Comparison of ENCODE assay signal across 22 cellular contexts in genomic region chr12:49933793-49934192, GRCh38. TPM values are rescaled to one million over a fixed set of nuclear protein-coding genes. Genes with fewer than 3 reads are reported as not detected.
A peak's percentile ranks its signal among the peaks of the same experiment; 100 is the strongest.
DNase-seq lines count a peak whose midpoint lies in the region; ATAC-seq and TF ChIP-seq lines count a peak whose summit lies in the region.
"Had no signal": no experiment of that assay in that cellular context is flagged by ENCODE, and none has a peak within 500 bp of the region (broad histone marks: within the 10 kb centered on the region; RNA-seq: fewer than 3 reads in every experiment).

No MANE protein-coding gene starts in this region.

- no peak overlapping the region for H3K4me2 ChIP-seq in GM23338

- no peaks in the 10 kb centered on the region for H3K27me3 Mint-ChIP-seq in GM23338 (ENCODE audit: insufficient read depth, low read depth, poor library complexity)

- in situ Hi-C loops in brain microvascular endothelial cell (cut with HindIII; ENCODE audit: low pct_ligation_motif_present, low sequenced_read_pairs): no loop called here

- no peaks in the 10 kb centered on the region for H3F3A ChIP-seq in GM23338 (replicated peaks; ENCODE audit: low read depth)

- H3K27ac Mint-ChIP-seq in GM23338: no peak overlapping the region
- H3K27ac Mint-ChIP-seq: CD8-positive, alpha-beta T cell; stimulated activated naive B cell treated with anti-CD40 and anti-IgM and Interleukin-4, amounts not matched to agents 10 μg/mL and 1 μg/mL and 100 μg/mL, for 72 hours had no signal

- peaks cover 4% of the 10 kb centered on the region; the same call in 2 of the 3 replicates for H3K4me1 Mint-ChIP-seq in GM23338
- H3K4me1 Mint-ChIP-seq: central memory CD8-positive, alpha-beta T cell; stimulated activated naive B cell treated with anti-CD40 and anti-IgM and Interleukin-4, amounts not matched to agents 10 μg/mL and 1 μg/mL and 100 μg/mL, for 72 hours had no signal

- H3K4me3 Mint-ChIP-seq in GM23338: no peak overlapping the region
- H3K4me3 Mint-ChIP-seq: CD8-positive, alpha-beta T cell; central memory CD8-positive, alpha-beta T cell; stimulated activated naive B cell treated with anti-CD40 and anti-IgM and Interleukin-4, amounts not matched to agents 10 μg/mL and 1 μg/mL and 100 μg/mL, for 72 hours had no signal

- no peaks in the 10 kb centered on the region for H3K79me2 ChIP-seq in GM23338 (replicated peaks; ENCODE audit: insufficient read depth)

- H3K36me3 Mint-ChIP-seq in GM23338 (ENCODE audit: low read depth): no peaks in the 10 kb centered on the region
- H3K36me3 Mint-ChIP-seq: CD8-positive, alpha-beta T cell; stimulated activated naive B cell treated with anti-CD40 and anti-IgM and Interleukin-4, amounts not matched to agents 10 μg/mL and 1 μg/mL and 100 μg/mL, for 72 hours had no signal

- no peaks in the 10 kb centered on the region for H3K9me3 Mint-ChIP-seq in GM23338
- H3K9me3 Mint-ChIP-seq: CD8-positive, alpha-beta T cell; central memory CD8-positive, alpha-beta T cell; stimulated activated naive B cell treated with anti-CD40 and anti-IgM and Interleukin-4, amounts not matched to agents 10 μg/mL and 1 μg/mL and 100 μg/mL, for 72 hours had no signal

- DNase-seq in GM23338 (ENCODE audit: low spot score): no peak
- DNase-seq in LHCN-M2 (ENCODE audit: low read depth): peak; percentile 54
- peak; percentile 36 for DNase-seq in brain microvascular endothelial cell
- DNase-seq in mesenteric fat pad (ENCODE audit: low spot score): peak; percentile 49
- DNase-seq in NCI-H1436 (lab: John Stamatoyannopoulos, UW): no peak
- DNase-seq: adrenal gland; CD8-positive, alpha-beta T cell; DMS53; effector CD4-positive, alpha-beta T cell; left ventricle myocardium superior; NCI-H187; NCI-H524; nucleus accumbens; stimulated activated naive B cell treated with anti-CD40 and anti-IgM and Interleukin-4, amounts not matched to agents 10 μg/mL and 1 μg/mL and 100 μg/mL, for 72 hours; thyroid gland had no signal

- H3K27me3 ChIP-seq in GM23338 (ENCODE audit: insufficient read depth) (no peaks in the 10 kb centered on the region), brain microvascular endothelial cell (replicated peaks) (no peaks in the 10 kb centered on the region)
- H3K27me3 ChIP-seq: adrenal gland, right lobe of liver, thyroid gland had no signal

- no peaks in the 10 kb centered on the region for H3K36me3 ChIP-seq in GM23338 (ENCODE audit: insufficient read depth)
- no peaks in the 10 kb centered on the region for H3K36me3 ChIP-seq in brain microvascular endothelial cell (replicated peaks)
- H3K36me3 ChIP-seq: adrenal gland, right lobe of liver, thyroid gland had no signal

- no peak overlapping the region for H3K4me3 ChIP-seq in GM23338
- H3K4me3 ChIP-seq in brain microvascular endothelial cell (ENCODE audit: low read depth, low read length): no peak overlapping the region
- H3K4me3 ChIP-seq: adrenal gland, right lobe of liver, thyroid gland had no signal

- H4K20me1 ChIP-seq in GM23338 (replicated peaks; ENCODE audit: insufficient read depth): no peaks in the 10 kb centered on the region

- TF ChIP-seq CTCF in GM23338 (conservative IDR thresholded peaks at IDR 0.05; ENCODE audit: low read depth in 2 of 2): no peak
- no peak for TF ChIP-seq CTCF in brain microvascular endothelial cell (IDR thresholded peaks at IDR 0.05; ENCODE audit: low read depth, low read length, missing control alignments)

- H2AFZ ChIP-seq in GM23338: peak overlapping the region; percentile 38; the same call in 1 of the 2 replicates

- H3K4me1 ChIP-seq in GM23338 (ENCODE audit: insufficient read depth): 0 out of 2 replicates have a peak, but pooled peaks cover 3% of the 10 kb centered on the region
- H3K4me1 ChIP-seq: adrenal gland, right lobe of liver, thyroid gland had no signal

- ATAC-seq in GM23338 (no peak; the same call in 1 of the 3 replicates), HG03378 (IDR thresholded peaks at IDR 0.05; ENCODE audit: unreplicated experiment) (no peak), GM21381 (IDR thresholded peaks at IDR 0.05; ENCODE audit: unreplicated experiment) (no peak), HG03135 (IDR thresholded peaks at IDR 0.05; ENCODE audit: unreplicated experiment) (no peak)
- ATAC-seq: CD8-positive, alpha-beta T cell; esophagus mucosa; left ventricle myocardium superior; right lobe of liver; stimulated activated naive B cell treated with anti-CD40 and anti-IgM and Interleukin-4, amounts not matched to agents 10 μg/mL and 1 μg/mL and 100 μg/mL, for 72 hours had no signal

- H3K27ac ChIP-seq in GM23338 (ENCODE audit: low read depth) (no peak overlapping the region), brain microvascular endothelial cell (no peak overlapping the region)
- H3K27ac ChIP-seq: adrenal gland, right lobe of liver, thyroid gland had no signal

- 0 out of 2 replicates have a peak, but pooled peaks cover 3% of the 10 kb centered on the region for H3K9me2 ChIP-seq in GM23338 (ENCODE audit: insufficient read depth)

TF ChIP-seq in GM23338, 12 proteins besides CTCF, POLR2A, EP300 and RAD21 (continues in another document):
- TF ChIP-seq EZH2phosphoT487 (IDR thresholded peaks at IDR 0.05; ENCODE audit: unreplicated experiment): no peak

RNA-seq across cellular contexts. Expression of gene AQP2, which starts 16.7 kb away (rescaled TPM):
- 0.07 TPM in 1 of 2 replicates, not detected in the other for total RNA-seq in GM23338 (2014; rRNA removed; shearing (Covaris generic))
- polyA plus RNA-seq in GM23338 (2016; fragmentation: Nextera tagmentation; extraction: Ambion mirVana): not detected in 2 replicates
- total RNA-seq in LHCN-M2 (2014; rRNA removed) (not detected in 2 replicates), mesenteric fat pad (not detected)
- not detected for polyA plus RNA-seq in LHCN-M2 (2012)
- total RNA-seq: CD8-positive, alpha-beta T cell; esophagus mucosa; left ventricle myocardium superior; mucosa of gallbladder; right lobe of liver had no signal

RNA-seq across cellular contexts. Expression of gene AQP5, which starts 27.9 kb away (rescaled TPM):
- total RNA-seq in GM23338 (2014; rRNA removed; shearing (Covaris generic)): 2.2 and 2.7 TPM in 2 replicates
- polyA plus RNA-seq in GM23338 (2016; fragmentation: Nextera tagmentation; extraction: Ambion mirVana): 1.1 and 1.3 TPM in 2 replicates
- total RNA-seq in LHCN-M2 (2014; rRNA removed): 0.11 TPM in 1 of 2 replicates, not detected in the other
- polyA plus RNA-seq in LHCN-M2 (2012): not detected
- total RNA-seq in mesenteric fat pad: not detected
- total RNA-seq: CD8-positive, alpha-beta T cell; right lobe of liver had no signal

RNA-seq across cellular contexts. Expression of gene FAIM2, which starts 30.1 kb away (rescaled TPM):
- total RNA-seq in GM23338 (2014; rRNA removed; shearing (Covaris generic)): 0.08 and 2.0 TPM in 2 replicates
- polyA plus RNA-seq in GM23338 (2016; fragmentation: Nextera tagmentation; extraction: Ambion mirVana): 0.61 and 0.83 TPM in 2 replicates
- total RNA-seq in LHCN-M2 (2014; rRNA removed) (4.1 and 4.2 TPM in 2 replicates), mesenteric fat pad (0.35 TPM)
- 1.7 TPM for polyA plus RNA-seq in LHCN-M2 (2012)
- total RNA-seq: CD8-positive, alpha-beta T cell had no signal

RNA-seq across cellular contexts. Expression of gene AQP6, which starts 39.0 kb away (rescaled TPM):
- total RNA-seq in GM23338 (2014; rRNA removed; shearing (Covaris generic)): not detected in 2 replicates
- 0.08 TPM in 1 of 2 replicates, not detected in the other for polyA plus RNA-seq in GM23338 (2016; fragmentation: Nextera tagmentation; extraction: Ambion mirVana)
- total RNA-seq in LHCN-M2 (2014; rRNA removed): not detected in 2 replicates
- not detected for polyA plus RNA-seq in LHCN-M2 (2012)
- not detected for total RNA-seq in mesenteric fat pad
- total RNA-seq: CD8-positive, alpha-beta T cell; esophagus mucosa; left ventricle myocardium superior; thyroid gland had no signal

Comparison
In these comparisons a context has a peak if more than half of its experiments do, and no peak if none do; other contexts are left out.
1. DNase-seq: peak in LHCN-M2 (single experiment), brain microvascular endothelial cell (single experiment) and mesenteric fat pad (single experiment); none in GM23338 (single experiment) and NCI-H1436 (single experiment).